ENCODE assay signal across 10 cellular contexts in the genomic region with DNA sequence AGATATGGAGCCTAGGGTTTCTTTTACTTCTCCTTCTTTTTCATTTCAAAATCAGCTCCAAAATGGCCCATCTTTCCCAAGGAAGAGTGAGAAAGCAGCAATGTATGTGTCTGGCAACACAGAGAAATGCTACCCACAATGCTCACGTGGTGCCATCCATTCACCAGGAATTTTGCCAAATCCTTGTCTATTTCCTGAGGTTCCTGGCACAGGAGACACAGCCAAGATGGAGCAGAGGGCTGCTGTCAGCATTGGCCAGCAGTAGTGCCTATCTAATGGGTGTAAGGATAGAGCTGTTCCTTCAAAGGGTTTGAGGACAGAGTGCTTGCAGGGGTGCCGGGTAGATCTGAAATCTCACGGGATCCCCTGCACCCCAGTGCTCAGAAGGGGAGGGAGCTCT.
DNase-seq lines count a peak whose midpoint lies in the region; ATAC-seq and TF ChIP-seq lines count a peak whose summit lies in the region.
"Had no signal": no experiment of that assay in that cellular context is flagged by ENCODE, and none has a peak within 500 bp of the region (broad histone marks: within the 10 kb centered on the region; RNA-seq: fewer than 3 reads in every experiment).

No MANE protein-coding gene starts in this region.

- H3K4me3 ChIP-seq in astrocyte of the cerebellum (ENCODE audit: low read depth, low read length) = no peak overlapping the region
- H3K4me3 ChIP-seq in suprapubic skin = no peak overlapping the region

- no peaks in the 10 kb centered on the region for H3K36me3 ChIP-seq in suprapubic skin

- no peak for TF ChIP-seq RAD21 in Ishikawa (IDR thresholded peaks at IDR 0.05; ENCODE audit: low read depth)

- H3K9me3 ChIP-seq in suprapubic skin = no peaks in the 10 kb centered on the region

- H3K27ac ChIP-seq in suprapubic skin = no peak overlapping the region

- in situ Hi-C loops in astrocyte of the cerebellum (cut with HindIII; ENCODE audit: low sequenced_read_pairs) = no loop called here

- H3K27ac Mint-ChIP-seq in activated CD4-positive, alpha-beta T cell treated with anti-CD3 and anti-CD28 coated beads, Interleukin-2, amount 10 ng/mL, durations not matched to agents 7 days and 5 days = no peak overlapping the region
- H3K27ac Mint-ChIP-seq: stimulated activated naive CD8-positive, alpha-beta T cell treated with anti-CD3 and anti-CD28 coated beads, Interleukin-15, Interleukin-2, amounts not matched to agents 100 ng/mL and 50 ng/mL, for 24 hours had no signal

- no peaks in the 10 kb centered on the region for H3K9me3 Mint-ChIP-seq in activated CD4-positive, alpha-beta T cell treated with anti-CD3 and anti-CD28 coated beads, Interleukin-2, amount 10 ng/mL, durations not matched to agents 7 days and 5 days
- H3K9me3 Mint-ChIP-seq: stimulated activated naive CD8-positive, alpha-beta T cell treated with anti-CD3 and anti-CD28 coated beads, Interleukin-15, Interleukin-2, amounts not matched to agents 100 ng/mL and 50 ng/mL, for 24 hours had no signal

- TF ChIP-seq CTCF in astrocyte of the cerebellum (IDR thresholded peaks at IDR 0.05; ENCODE audit: low read depth, low read length, missing control alignments) (no peak), suprapubic skin (IDR thresholded peaks at IDR 0.05) (no peak)

- 66% methylated on average over 3 of the region's 3 CpGs for WGBS in suprapubic skin

- peaks cover 46% of the 10 kb centered on the region for H3K4me1 ChIP-seq in suprapubic skin

- POLR2A ChIA-PET in activated CD4-positive, alpha-beta T cell treated with anti-CD3 and anti-CD28 coated beads, Interleukin-2, amount 10 ng/mL, durations not matched to agents 7 days and 5 days (lab: Charles Lee) = interaction anchor here (0.5 kb wide), 1 partner anchor 9 kb away, joined by 3 read pairs; no protein-coding TSS in a partner anchor

- H3K27me3 Mint-ChIP-seq in activated CD4-positive, alpha-beta T cell treated with anti-CD3 and anti-CD28 coated beads, Interleukin-2, amount 10 ng/mL, durations not matched to agents 7 days and 5 days = peaks cover 5% of the 10 kb centered on the region
- H3K27me3 Mint-ChIP-seq: stimulated activated naive CD8-positive, alpha-beta T cell treated with anti-CD3 and anti-CD28 coated beads, Interleukin-15, Interleukin-2, amounts not matched to agents 100 ng/mL and 50 ng/mL, for 24 hours had no signal

- TF ChIP-seq POLR2A in suprapubic skin (IDR thresholded peaks at IDR 0.05) = no peak

- H3K36me3 Mint-ChIP-seq in activated CD4-positive, alpha-beta T cell treated with anti-CD3 and anti-CD28 coated beads, Interleukin-2, amount 10 ng/mL, durations not matched to agents 7 days and 5 days (ENCODE audit: low read depth) = no peaks in the 10 kb centered on the region

- CTCF ChIA-PET in activated CD4-positive, alpha-beta T cell treated with anti-CD3 and anti-CD28 coated beads, Interleukin-2, amount 10 ng/mL, durations not matched to agents 7 days and 5 days (lab: Charles Lee) = interaction anchor here (1.7 kb wide), 1 partner anchor 33 kb away, joined by 4 read pairs; no protein-coding TSS in a partner anchor

- H3K4me3 Mint-ChIP-seq in activated CD4-positive, alpha-beta T cell treated with anti-CD3 and anti-CD28 coated beads, Interleukin-2, amount 10 ng/mL, durations not matched to agents 7 days and 5 days = no peak overlapping the region
- H3K4me3 Mint-ChIP-seq: stimulated activated naive CD8-positive, alpha-beta T cell treated with anti-CD3 and anti-CD28 coated beads, Interleukin-15, Interleukin-2, amounts not matched to agents 100 ng/mL and 50 ng/mL, for 24 hours had no signal

- no peak for TF ChIP-seq EP300 in Ishikawa (IDR thresholded peaks at IDR 0.05; ENCODE audit: borderline replicate concordance)
- no peak for TF ChIP-seq EP300 in suprapubic skin (IDR thresholded peaks at IDR 0.05)

- ATAC-seq in left lobe of liver (peak; percentile 17), GM19452 (IDR thresholded peaks at IDR 0.05; ENCODE audit: unreplicated experiment) (no peak), HG03175 (IDR thresholded peaks at IDR 0.05; ENCODE audit: unreplicated experiment) (no peak)

- no peaks in the 10 kb centered on the region for H3K27me3 ChIP-seq in suprapubic skin

- no peaks in the 10 kb centered on the region for H3K4me1 Mint-ChIP-seq in activated CD4-positive, alpha-beta T cell treated with anti-CD3 and anti-CD28 coated beads, Interleukin-2, amount 10 ng/mL, durations not matched to agents 7 days and 5 days

- peak; percentile 57 for DNase-seq in AG08395 (ENCODE audit: low spot score)
- DNase-seq in astrocyte of the cerebellum (ENCODE audit: low read depth) = peak; percentile 32
- DNase-seq in left lobe of liver (ENCODE audit: low spot score) = peak; percentile 51
- no peak for DNase-seq in suprapubic skin (ENCODE audit: low spot score in 2 of 2)
- no peak for DNase-seq in activated CD4-positive, alpha-beta T cell treated with anti-CD3 and anti-CD28 coated beads, Interleukin-2, amount 10 ng/mL, durations not matched to agents 7 days and 5 days
- DNase-seq: NCI-H774 had no signal

TF ChIP-seq in Ishikawa, 13 proteins besides CTCF, POLR2A, EP300 and RAD21:
- TF ChIP-seq CEBPB (IDR thresholded peaks at IDR 0.05) = no peak
- no peak for TF ChIP-seq YY1 (IDR thresholded peaks at IDR 0.05; ENCODE audit: low read depth)
- TF ChIP-seq, protein P1, sequence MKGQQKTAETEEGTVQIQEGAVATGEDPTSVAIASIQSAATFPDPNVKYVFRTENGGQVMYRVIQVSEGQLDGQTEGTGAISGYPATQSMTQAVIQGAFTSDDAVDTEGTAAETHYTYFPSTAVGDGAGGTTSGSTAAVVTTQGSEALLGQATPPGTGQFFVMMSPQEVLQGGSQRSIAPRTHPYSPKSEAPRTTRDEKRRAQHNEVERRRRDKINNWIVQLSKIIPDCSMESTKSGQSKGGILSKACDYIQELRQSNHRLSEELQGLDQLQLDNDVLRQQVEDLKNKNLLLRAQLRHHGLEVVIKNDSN (IDR thresholded peaks at IDR 0.05) = 0 out of 2 replicates have a peak, but pooled peaks have one; percentile 8
- no peak for TF ChIP-seq TEAD4 (IDR thresholded peaks at IDR 0.05)
- TF ChIP-seq, protein P2, sequence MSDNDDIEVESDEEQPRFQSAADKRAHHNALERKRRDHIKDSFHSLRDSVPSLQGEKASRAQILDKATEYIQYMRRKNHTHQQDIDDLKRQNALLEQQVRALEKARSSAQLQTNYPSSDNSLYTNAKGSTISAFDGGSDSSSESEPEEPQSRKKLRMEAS (IDR thresholded peaks at IDR 0.05) = no peak
TF ChIP-seq in Ishikawa: peak in this region for 1.

Comparison
In these comparisons a context has a peak if more than half of its experiments do, and no peak if none do; other contexts are left out.
1. DNase-seq: peak in AG08395 (single experiment), astrocyte of the cerebellum (single experiment) and left lobe of liver (single experiment); none in suprapubic skin (0 of 2) and activated CD4-positive, alpha-beta T cell treated with anti-CD3 and anti-CD28 coated beads, Interleukin-2, amount 10 ng/mL, durations not matched to agents 7 days and 5 days (single experiment).